In the genomic region with DNA sequence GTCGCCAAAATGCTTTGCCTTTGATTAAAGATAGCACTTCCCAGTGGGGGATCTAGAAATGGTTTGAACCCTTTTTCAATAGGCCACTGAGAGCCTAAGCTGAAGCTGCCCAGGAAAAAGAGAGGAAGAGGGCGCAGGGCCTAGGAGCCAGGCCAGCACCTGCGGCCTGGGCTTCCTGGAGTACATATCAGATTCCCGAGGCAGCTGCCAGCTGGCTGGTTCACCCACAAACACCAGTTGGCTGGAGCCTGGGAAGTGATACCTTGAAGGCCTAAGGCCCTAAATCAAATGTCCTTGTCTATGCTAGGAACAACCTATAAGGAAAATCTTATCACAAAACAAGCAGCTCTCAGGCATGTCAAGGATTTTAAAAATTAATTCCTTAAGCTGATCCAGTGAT, we compare ENCODE assay signal across 12 cellular contexts. TPM values are rescaled to one million over a fixed set of nuclear protein-coding genes. Genes with fewer than 3 reads are reported as not detected.
A peak's percentile ranks its signal among the peaks of the same experiment; 100 is the strongest.
DNase-seq lines count a peak whose midpoint lies in the region; ATAC-seq and TF ChIP-seq lines count a peak whose summit lies in the region.
"Had no signal": no experiment of that assay in that cellular context is flagged by ENCODE, and none has a peak within 500 bp of the region (broad histone marks: within the 10 kb centered on the region; RNA-seq: fewer than 3 reads in every experiment).

No MANE protein-coding gene starts in this region.

- H3K4me1 ChIP-seq in right cardiac atrium (ENCODE audit: control insufficient read depth, insufficient read depth, low read length) = peaks cover 10% of the 10 kb centered on the region
- peaks cover 31% of the 10 kb centered on the region for H3K4me1 ChIP-seq in upper lobe of right lung
- H3K4me1 ChIP-seq in endodermal cell (ENCODE audit: control insufficient read depth, insufficient read depth, low read length) = peaks cover 7% of the 10 kb centered on the region
- H3K4me1 ChIP-seq: HAP-1, testis had no signal

- H3K9me3 Mint-ChIP-seq in immature natural killer cell (no peaks in the 10 kb centered on the region), endodermal cell (no peaks in the 10 kb centered on the region)

- H3K27ac Mint-ChIP-seq in immature natural killer cell (peak overlapping the region; percentile 61 to 82 (median 75)), endodermal cell (no peak overlapping the region)

- H3K4me3 Mint-ChIP-seq in immature natural killer cell = peak overlapping the region in 2 of 5 donors; percentile 23 to 29
- H3K4me3 Mint-ChIP-seq in endodermal cell = no peak overlapping the region

- no peak overlapping the region for H3K9ac ChIP-seq in endodermal cell (ENCODE audit: extremely low read depth, low read length, poor library complexity, severe bottlenecking)

- TF ChIP-seq CTCF in upper lobe of right lung (IDR thresholded peaks at IDR 0.05) = no peak
- TF ChIP-seq CTCF in endodermal cell (conservative IDR thresholded peaks at IDR 0.05) = no peak
- TF ChIP-seq CTCF in GM13976 (IDR thresholded peaks at IDR 0.05; ENCODE audit: borderline replicate concordance, control extremely low read depth, extremely low read depth, insufficient read depth, missing control alignments) = no peak

- WGBS in right cardiac atrium = 52% methylated on average over 4 of the region's 4 CpGs
- WGBS in endodermal cell (ENCODE audit: insufficient coverage in 1 of 2, insufficient read length in 1 of 2), 2 experiments = 88% methylated on average over 4 of the region's 4 CpGs

- H3K4me3 ChIP-seq in right cardiac atrium (ENCODE audit: low read length) (no peak overlapping the region), upper lobe of right lung (no peak overlapping the region), endodermal cell (ENCODE audit: low read length) (no peak overlapping the region)
- H3K4me3 ChIP-seq: HAP-1, testis had no signal

- H3K36me3 ChIP-seq in upper lobe of right lung (no peaks in the 10 kb centered on the region), endodermal cell (ENCODE audit: control insufficient read depth, insufficient read depth, low read length) (no peaks in the 10 kb centered on the region)
- H3K36me3 ChIP-seq: HAP-1 had no signal

- H3K27ac ChIP-seq in right cardiac atrium (ENCODE audit: low read length) (no peak overlapping the region), upper lobe of right lung (no peak overlapping the region), endodermal cell (ENCODE audit: low read depth, low read length) (no peak overlapping the region)
- H3K27ac ChIP-seq: testis had no signal

- intact Hi-C loops in right cardiac atrium (cut with DNase I) = no loop called here
- intact Hi-C loops in cardiac septum (cut with DNase I) = no loop called here
- intact Hi-C loops in upper lobe of right lung (cut with DNase I) = no loop called here

- in situ Hi-C loops in GM13976 (cut with MboI; ENCODE audit: low sequenced_read_pairs, unreplicated experiment) = no loop called here

- H3K9me3 ChIP-seq in right cardiac atrium (ENCODE audit: control insufficient read depth, low read length) (no peaks in the 10 kb centered on the region), upper lobe of right lung (no peaks in the 10 kb centered on the region), endodermal cell (ENCODE audit: control insufficient read depth, low read length) (no peaks in the 10 kb centered on the region)
- H3K9me3 ChIP-seq: HAP-1, testis had no signal

- DNase-seq in right cardiac atrium (peak in 2 of 3 donors; percentile 56 to 67), cardiac septum (ENCODE audit: low spot score) (no peak), NCI-H510A (lab: John Stamatoyannopoulos, UW) (peak; percentile 89), immature natural killer cell (no peak), upper lobe of right lung (peak; percentile 73), endodermal cell (no peak), GM13976 (ENCODE audit: low spot score) (no peak), RKO (ENCODE audit: low spot score) (no peak)
- DNase-seq: foreskin fibroblast; stimulated activated CD4-positive, alpha-beta T cell treated with anti-CD3 and anti-CD28 coated beads, Interleukin-1b, Interleukin-23, amount 100 ng/mL, for 48 hours; testis had no signal

- peaks cover 0 to 1% (median 0%) of the 10 kb centered on the region in 3 donors for H3K27me3 Mint-ChIP-seq in immature natural killer cell (ENCODE audit: low read depth in 3 of 3)
- H3K27me3 Mint-ChIP-seq in endodermal cell (ENCODE audit: insufficient read depth) = no peaks in the 10 kb centered on the region

- H3K27me3 ChIP-seq in right cardiac atrium (ENCODE audit: control insufficient read depth, insufficient read depth) = no peaks in the 10 kb centered on the region
- H3K27me3 ChIP-seq in upper lobe of right lung = no peaks in the 10 kb centered on the region
- H3K27me3 ChIP-seq in endodermal cell (ENCODE audit: control insufficient read depth, insufficient read depth, low read length, poor library complexity, severe bottlenecking) = no peaks in the 10 kb centered on the region
- H3K27me3 ChIP-seq: testis had no signal

- H3K4me1 Mint-ChIP-seq in immature natural killer cell (peaks cover 85 to 94% of the 10 kb centered on the region in 2 donors), endodermal cell (peaks cover 3% of the 10 kb centered on the region)

- H3K36me3 Mint-ChIP-seq in immature natural killer cell (peaks cover 0 to 4% (median 0%) of the 10 kb centered on the region in 3 donors), endodermal cell (ENCODE audit: low read depth) (no peaks in the 10 kb centered on the region)

- ATAC-seq in right cardiac atrium (peak; percentile 47 to 56), upper lobe of right lung (peak; percentile 74)

RNA-seq across cellular contexts. Expression of a gene that starts 37.1 kb away (rescaled TPM):
- 10 to 100 TPM; 13.9 to 18.8 (median 14.5) TPM for total RNA-seq in right cardiac atrium
- polyA plus RNA-seq in right cardiac atrium = 4.8 TPM
- total RNA-seq in cardiac septum = 6.4 TPM
- 100 to 1,000 TPM in 1 of 3 donors, 10 to 100 TPM in 2; 58.0 to 125 (median 65.6) TPM for polyA plus RNA-seq in immature natural killer cell
- total RNA-seq in upper lobe of right lung = 51.4 TPM
- 10 to 100 TPM in 1 of 2 donors, 1 to 10 TPM in 1; 6.2 to 10.6 TPM for total RNA-seq in endodermal cell
- 3.2 TPM for polyA plus RNA-seq in endodermal cell (2013, experiment 1 of 2)
- polyA plus RNA-seq in endodermal cell (2013, experiment 2 of 2) = 2.2 TPM

Comparison
In these comparisons a context has a peak if more than half of its experiments do, and no peak if none do; other contexts are left out.
1. DNase-seq: peak in right cardiac atrium (2 of 3), NCI-H510A (single experiment) and upper lobe of right lung (single experiment); none in cardiac septum (single experiment), immature natural killer cell (0 of 3), endodermal cell (single experiment), GM13976 (single experiment) and RKO (single experiment).